In the genomic region with DNA sequence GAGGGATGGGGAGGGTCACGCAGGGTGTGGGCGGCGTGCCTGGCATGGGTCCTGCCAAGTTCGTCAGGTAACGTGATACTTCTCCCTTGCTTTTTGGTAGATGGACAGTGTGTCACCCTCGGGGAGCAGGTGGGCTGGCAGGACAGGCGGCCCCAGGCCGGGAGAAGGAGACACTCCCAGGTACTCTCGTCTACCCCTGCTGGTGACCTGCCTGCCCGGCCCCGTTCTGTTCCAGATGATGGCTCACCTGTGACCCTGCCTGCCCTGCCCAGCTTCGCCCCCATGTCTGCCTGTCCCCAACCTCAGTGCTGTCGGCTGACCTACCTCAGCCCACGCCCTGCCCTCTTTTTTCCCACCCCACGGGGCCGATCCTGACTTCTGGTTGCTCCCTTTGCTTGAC, we compare ENCODE assay signal across 19 cellular contexts.
DNase-seq lines count a peak whose midpoint lies in the region; ATAC-seq, FAIRE-seq and TF ChIP-seq lines count a peak whose summit lies in the region.
"Had no signal": no experiment of that assay in that cellular context is flagged by ENCODE, and none has a peak within 500 bp of the region (broad histone marks: within the 10 kb centered on the region; RNA-seq: fewer than 3 reads in every experiment).

No MANE protein-coding gene starts in this region.

- H3K79me2 ChIP-seq in HepG2 (ENCODE audit: insufficient read depth, low read length) = no peaks in the 10 kb centered on the region

- TF ChIP-seq RAD21 in HepG2 (CRISPR knock-in tag; IDR thresholded peaks at IDR 0.05) = no peak

- peaks cover 9 to 26% of the 10 kb centered on the region in 2 donors for H3K27me3 Mint-ChIP-seq in natural killer cell treated with Interleukin-12 subunit alpha and Interleukin-12 subunit beta and Interleukin-15 and Interleukin-18, amount 100 ng/mL, for 72 hours
- peaks cover 6 to 10% of the 10 kb centered on the region in 2 donors for H3K27me3 Mint-ChIP-seq in natural killer cell (ENCODE audit: low read depth in 2 of 2)

- H4K20me1 ChIP-seq in HepG2 (ENCODE audit: insufficient read depth, low read length) = no peaks in the 10 kb centered on the region

- no TSS peak for BruUV-seq in HepG2 (replicated peaks; lab: Mats Ljungman, UMichigan)

- TF ChIP-seq POLR2A in HepG2 (IDR thresholded peaks at IDR 0.05; ENCODE audit: insufficient read depth in 1 of 2, low read depth in 2 of 2, low read length in 2 of 2) = no peak
- TF ChIP-seq POLR2A in Peyer's patch (IDR thresholded peaks at IDR 0.05) = no peak

- H2AFZ ChIP-seq in HepG2 (ENCODE audit: low read length) = no peak overlapping the region
- H2AFZ ChIP-seq: GM23338 had no signal

- 19% methylated on average over 11 of the region's 16 CpGs for WGBS in HepG2 (ENCODE audit: low lambda C conversion rate)

- in situ Hi-C loops in HepG2 (cut with HindIII; ENCODE audit: extremely low pct_ligation_motif_present, low pct_unique_long_range_greater_than_20kb) = no loop called here

- no peaks in the 10 kb centered on the region for H3K9me3 Mint-ChIP-seq in natural killer cell treated with Interleukin-12 subunit alpha and Interleukin-12 subunit beta and Interleukin-15 and Interleukin-18, amount 100 ng/mL, for 72 hours
- H3K9me3 Mint-ChIP-seq in natural killer cell = no peaks in the 10 kb centered on the region
- H3K9me3 Mint-ChIP-seq: CD4-positive, alpha-beta memory T cell; GM23338; H9 had no signal

- H3K36me3 Mint-ChIP-seq in natural killer cell treated with Interleukin-12 subunit alpha and Interleukin-12 subunit beta and Interleukin-15 and Interleukin-18, amount 100 ng/mL, for 72 hours = no peaks in the 10 kb centered on the region
- no peaks in the 10 kb centered on the region for H3K36me3 Mint-ChIP-seq in natural killer cell
- H3K36me3 Mint-ChIP-seq: CD4-positive, alpha-beta memory T cell had no signal

- no peaks in the 10 kb centered on the region for H3K9me3 ChIP-seq in HepG2 (ENCODE audit: low read length)
- H3K9me3 ChIP-seq in Peyer's patch = no peaks in the 10 kb centered on the region
- H3K9me3 ChIP-seq: BE2C had no signal

- intact Hi-C loops in natural killer cell (cut with micrococcal nuclease) (no loop called here), HepG2 (cut with micrococcal nuclease; ENCODE audit: unreplicated experiment) (no loop called here), posterior vena cava (cut with DNase I) (no loop called here)

- H3K4me3 Mint-ChIP-seq in natural killer cell treated with Interleukin-12 subunit alpha and Interleukin-12 subunit beta and Interleukin-15 and Interleukin-18, amount 100 ng/mL, for 72 hours = no peak overlapping the region
- H3K4me3 Mint-ChIP-seq in natural killer cell = no peak overlapping the region
- H3K4me3 Mint-ChIP-seq: CD4-positive, alpha-beta memory T cell; GM23338; H9 had no signal

- H3K4me3 ChIP-seq in HepG2 (replicated peaks in 1 of 3; ENCODE audit: insufficient read depth in 1 of 3, low read depth in 2 of 3, low read length in 3 of 3) (no peak overlapping the region), Peyer's patch (no peak overlapping the region)
- H3K4me3 ChIP-seq: GM23338 had no signal

- H3K27me3 ChIP-seq in HepG2 (ENCODE audit: control insufficient read depth in 1 of 2, insufficient read depth in 2 of 2, low read length in 2 of 2) = peaks cover 5 to 40% of the 10 kb centered on the region in 2 experiments; a peak in 4 of 5 replicates
- H3K27me3 ChIP-seq in Peyer's patch = no peaks in the 10 kb centered on the region
- H3K27me3 ChIP-seq: BE2C had no signal

- CTCF ChIA-PET in HepG2 (lab: Yijun Ruan, JAX; ENCODE audit: low intra/inter-chr PET ratio, low total read pairs) = no interaction called here

- peak; percentile 10 to 20 for ATAC-seq in natural killer cell treated with Interleukin-12 subunit alpha and Interleukin-12 subunit beta and Interleukin-15 and Interleukin-18, amount 100 ng/mL, for 72 hours
- no peak for ATAC-seq in natural killer cell
- peak; percentile 38; the same call in 2 of the 3 replicates for ATAC-seq in HepG2
- ATAC-seq: GM23338 had no signal

- POLR2A ChIA-PET in HepG2 (lab: Yijun Ruan, JAX) = no interaction called here

- no peak for DNase-seq in natural killer cell treated with Interleukin-12 subunit alpha and Interleukin-12 subunit beta and Interleukin-15 and Interleukin-18, amount 100 ng/mL, for 72 hours (ENCODE audit: low spot score)
- DNase-seq in natural killer cell (no peak), HepG2 (ENCODE audit: low spot score) (no peak), posterior vena cava (ENCODE audit: low spot score) (peak; percentile 74), frontal cortex (ENCODE audit: low spot score in 2 of 2) (no peak), SW 1271 (lab: John Stamatoyannopoulos, UW) (no peak), Peyer's patch (no peak)
- DNase-seq: ACHN; BE2C; CD4-positive, alpha-beta memory T cell; DMS153; DMS79 treated with DMSO at 0.1 percent for 48 hours; EL; H9 had no signal

- no peak overlapping the region for H3K4me2 ChIP-seq in HepG2 (ENCODE audit: low read depth, low read length)
- H3K4me2 ChIP-seq: GM23338 had no signal

- H3K27ac ChIP-seq in HepG2 (ENCODE audit: extremely low read length, insufficient read depth, low read length) (no peak overlapping the region), Peyer's patch (no peak overlapping the region)
- H3K27ac ChIP-seq: C4-2B had no signal

- H3K4me1 ChIP-seq in HepG2 (ENCODE audit: insufficient read depth, low read length) = no peaks in the 10 kb centered on the region; the same call in 1 of the 2 replicates
- no peaks in the 10 kb centered on the region for H3K4me1 ChIP-seq in Peyer's patch
- H3K4me1 ChIP-seq: BE2C had no signal

- H3K36me3 ChIP-seq in HepG2 (replicated peaks in 1 of 2; ENCODE audit: control insufficient read depth in 1 of 2, insufficient read depth in 2 of 2, low read length in 2 of 2) (no peaks in the 10 kb centered on the region), Peyer's patch (no peaks in the 10 kb centered on the region)

- FAIRE-seq in HepG2 (lab: Jason Lieb, UNC) = no peak
- no peak for FAIRE-seq in frontal cortex (lab: Jason Lieb, UNC)
- FAIRE-seq: D721Med, G401.6, GM12891 had no signal

- TF ChIP-seq CTCF in natural killer cell (IDR thresholded peaks at IDR 0.05) (no peak), HepG2 (CRISPR knock-in tag; IDR thresholded peaks at IDR 0.05) (no peak), Peyer's patch (IDR thresholded peaks at IDR 0.05) (no peak)

- H3K9ac ChIP-seq in HepG2 (ENCODE audit: insufficient read depth, low read depth, low read length) = no peak overlapping the region

- H3K27ac Mint-ChIP-seq in natural killer cell treated with Interleukin-12 subunit alpha and Interleukin-12 subunit beta and Interleukin-15 and Interleukin-18, amount 100 ng/mL, for 72 hours = no peak overlapping the region
- H3K27ac Mint-ChIP-seq in natural killer cell = no peak overlapping the region
- H3K27ac Mint-ChIP-seq: CD4-positive, alpha-beta memory T cell; GM23338; H9 had no signal

- peaks cover 0 to 4% of the 10 kb centered on the region in 2 donors for H3K4me1 Mint-ChIP-seq in natural killer cell treated with Interleukin-12 subunit alpha and Interleukin-12 subunit beta and Interleukin-15 and Interleukin-18, amount 100 ng/mL, for 72 hours (ENCODE audit: low read depth in 2 of 2)
- H3K4me1 Mint-ChIP-seq in natural killer cell = no peaks in the 10 kb centered on the region
- H3K4me1 Mint-ChIP-seq: CD4-positive, alpha-beta memory T cell; GM23338; H9 had no signal

- TF ChIP-seq EP300 in HepG2 (IDR thresholded peaks at IDR 0.05; ENCODE audit: low read depth in 2 of 2, low read length in 2 of 2) (no peak), HepG2 (CRISPR knock-in tag; IDR thresholded peaks at IDR 0.05; ENCODE audit: borderline replicate concordance) (no peak)

TF ChIP-seq in HepG2, 621 proteins besides CTCF, POLR2A, EP300 and RAD21 (continues in another document):
- TF ChIP-seq, protein P1, sequence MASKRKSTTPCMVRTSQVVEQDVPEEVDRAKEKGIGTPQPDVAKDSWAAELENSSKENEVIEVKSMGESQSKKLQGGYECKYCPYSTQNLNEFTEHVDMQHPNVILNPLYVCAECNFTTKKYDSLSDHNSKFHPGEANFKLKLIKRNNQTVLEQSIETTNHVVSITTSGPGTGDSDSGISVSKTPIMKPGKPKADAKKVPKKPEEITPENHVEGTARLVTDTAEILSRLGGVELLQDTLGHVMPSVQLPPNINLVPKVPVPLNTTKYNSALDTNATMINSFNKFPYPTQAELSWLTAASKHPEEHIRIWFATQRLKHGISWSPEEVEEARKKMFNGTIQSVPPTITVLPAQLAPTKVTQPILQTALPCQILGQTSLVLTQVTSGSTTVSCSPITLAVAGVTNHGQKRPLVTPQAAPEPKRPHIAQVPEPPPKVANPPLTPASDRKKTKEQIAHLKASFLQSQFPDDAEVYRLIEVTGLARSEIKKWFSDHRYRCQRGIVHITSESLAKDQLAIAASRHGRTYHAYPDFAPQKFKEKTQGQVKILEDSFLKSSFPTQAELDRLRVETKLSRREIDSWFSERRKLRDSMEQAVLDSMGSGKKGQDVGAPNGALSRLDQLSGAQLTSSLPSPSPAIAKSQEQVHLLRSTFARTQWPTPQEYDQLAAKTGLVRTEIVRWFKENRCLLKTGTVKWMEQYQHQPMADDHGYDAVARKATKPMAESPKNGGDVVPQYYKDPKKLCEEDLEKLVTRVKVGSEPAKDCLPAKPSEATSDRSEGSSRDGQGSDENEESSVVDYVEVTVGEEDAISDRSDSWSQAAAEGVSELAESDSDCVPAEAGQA (IDR thresholded peaks at IDR 0.05; ENCODE audit: low read depth) = no peak
- TF ChIP-seq, protein P1 (CRISPR knock-in tag; IDR thresholded peaks at IDR 0.05; ENCODE audit: borderline replicate concordance) = no peak
- TF ChIP-seq ZNF670 (CRISPR knock-in tag; IDR thresholded peaks at IDR 0.05; ENCODE audit: borderline replicate concordance) (no peak), ZNF274 (CRISPR knock-in tag; IDR thresholded peaks at IDR 0.05) (no peak), MLLT10 (CRISPR knock-in tag; IDR thresholded peaks at IDR 0.05) (no peak), ZC3H13 (CRISPR knock-in tag; IDR thresholded peaks at IDR 0.05) (no peak)

Comparison
In these comparisons a context has a peak if more than half of its experiments do, and no peak if none do; other contexts are left out.
1. ATAC-seq: peak in natural killer cell treated with Interleukin-12 subunit alpha and Interleukin-12 subunit beta and Interleukin-15 and Interleukin-18, amount 100 ng/mL, for 72 hours (2 of 2) and HepG2 (single experiment); none in natural killer cell (0 of 3).